ENCODE assay signal across 21 cellular contexts in the genomic region with DNA sequence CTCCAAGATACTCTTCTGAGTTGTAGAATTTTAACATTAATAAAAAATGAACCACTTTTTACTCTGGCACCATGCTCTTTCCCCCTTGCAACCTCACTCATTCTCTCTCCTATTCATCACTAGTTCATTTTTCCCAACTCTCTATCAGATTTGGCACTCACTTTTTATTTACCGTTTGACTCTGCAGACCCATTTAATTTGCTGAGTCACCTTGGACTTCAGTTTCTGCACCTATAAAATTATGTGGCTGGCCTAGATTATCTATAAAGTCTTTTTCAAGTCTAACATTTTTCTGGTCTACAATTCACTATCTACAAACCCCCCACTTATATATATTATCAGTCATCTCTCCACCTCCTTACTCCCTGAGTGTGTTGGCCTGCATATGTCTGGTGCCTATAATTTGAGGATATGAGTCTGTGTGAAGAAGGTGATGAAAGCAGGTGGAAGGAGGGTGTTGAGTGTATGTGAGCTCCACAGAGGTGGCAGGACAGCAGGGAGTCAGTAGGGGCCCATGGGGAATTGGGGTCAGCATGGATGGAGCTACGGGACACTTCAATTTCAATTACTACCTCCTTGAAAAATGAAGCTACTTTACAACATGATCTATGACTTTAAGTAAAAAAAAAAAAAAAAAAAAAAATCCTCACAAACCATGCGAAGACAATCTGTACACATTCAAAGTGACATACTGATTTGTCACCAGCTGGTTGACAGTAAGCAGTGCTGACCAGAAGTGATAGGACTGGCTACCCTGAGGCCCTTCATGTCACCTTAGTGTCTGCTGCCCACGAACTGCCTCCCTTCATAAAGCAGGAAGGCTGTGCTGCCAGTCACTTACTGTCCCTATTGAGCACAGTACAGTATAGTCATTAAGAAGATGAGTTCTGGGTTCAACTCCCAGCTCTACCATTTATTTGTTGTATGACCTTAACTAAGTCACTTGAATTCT.
"Had no signal": no experiment of that assay in that cellular context is flagged by ENCODE, and none has a peak within 500 bp of the region (broad histone marks: within the 10 kb centered on the region; RNA-seq: fewer than 3 reads in every experiment).

No MANE protein-coding gene starts in this region.

- ATAC-seq: activated CD8-positive, alpha-beta T cell treated with anti-CD3 and anti-CD28 coated beads, Interleukin-2, amount 10 ng/mL, durations not matched to agents 7 days and 5 days; foreskin keratinocyte; naive thymus-derived CD4-positive, alpha-beta T cell; WTC11 had no signal

- H3K27ac Mint-ChIP-seq: activated CD4-positive, alpha-beta T cell treated with anti-CD3 and anti-CD28 coated beads, Interleukin-2, amount 10 ng/mL, durations not matched to agents 24 days and 14 days; activated CD8-positive, alpha-beta T cell treated with anti-CD3 and anti-CD28 coated beads, Interleukin-2, amount 10 ng/mL, durations not matched to agents 7 days and 5 days; activated naive CD8-positive, alpha-beta T cell; brain; immature natural killer cell; WTC11 had no signal

- H3K4me1 Mint-ChIP-seq: activated CD4-positive, alpha-beta T cell treated with anti-CD3 and anti-CD28 coated beads, Interleukin-2, amount 10 ng/mL, durations not matched to agents 24 days and 14 days; central memory CD8-positive, alpha-beta T cell; immature natural killer cell had no signal

- H3K27me3 ChIP-seq: foreskin keratinocyte, ovary, transverse colon had no signal

- H3K27me3 Mint-ChIP-seq: activated CD4-positive, alpha-beta T cell treated with anti-CD3 and anti-CD28 coated beads, Interleukin-2, amount 10 ng/mL, durations not matched to agents 24 days and 14 days; brain; central memory CD8-positive, alpha-beta T cell had no signal

- H3K4me3 Mint-ChIP-seq: activated CD4-positive, alpha-beta T cell treated with anti-CD3 and anti-CD28 coated beads, Interleukin-2, amount 10 ng/mL, durations not matched to agents 24 days and 14 days; activated CD8-positive, alpha-beta T cell treated with anti-CD3 and anti-CD28 coated beads, Interleukin-2, amount 10 ng/mL, durations not matched to agents 7 days and 5 days; activated naive CD8-positive, alpha-beta T cell; brain; central memory CD8-positive, alpha-beta T cell; immature natural killer cell; naive thymus-derived CD4-positive, alpha-beta T cell; WTC11 had no signal

- DNase-seq: activated CD4-positive, alpha-beta T cell treated with anti-CD3 and anti-CD28 coated beads, Interleukin-2, amount 10 ng/mL, durations not matched to agents 24 days and 14 days; activated CD8-positive, alpha-beta memory T cell treated with anti-CD3 and anti-CD28 coated beads, Interleukin-2, amount 50 U/mL, for 4 hours; activated CD8-positive, alpha-beta T cell treated with anti-CD3 and anti-CD28 coated beads, Interleukin-2, amount 10 ng/mL, durations not matched to agents 7 days and 5 days; activated gamma-delta T cell; activated T-cell treated with anti-CD3 and anti-CD28 coated beads, Interleukin-2, amount 50 U/mL, for 48 hours; amniotic stem cell; effector CD4-positive, alpha-beta T cell; foreskin keratinocyte; immature natural killer cell; naive thymus-derived CD4-positive, alpha-beta T cell; ovary; stimulated activated CD4-positive, alpha-beta T cell treated with anti-CD3 and anti-CD28 coated beads, Interleukin-4, amount 100 ng/mL, for 1 hour; stimulated activated naive CD4-positive, alpha-beta T cell; substantia nigra; T-helper 2 cell; transverse colon had no signal

- H3K9me3 Mint-ChIP-seq: activated CD4-positive, alpha-beta T cell treated with anti-CD3 and anti-CD28 coated beads, Interleukin-2, amount 10 ng/mL, durations not matched to agents 24 days and 14 days; brain; central memory CD8-positive, alpha-beta T cell; WTC11 had no signal

- H3K9me3 ChIP-seq: ovary, transverse colon had no signal

- H3K36me3 Mint-ChIP-seq: activated naive CD8-positive, alpha-beta T cell; brain; immature natural killer cell; naive thymus-derived CD4-positive, alpha-beta T cell; WTC11 had no signal

- H3K4me3 ChIP-seq: coronary artery, ovary, transverse colon had no signal

- H3K27ac ChIP-seq: coronary artery, foreskin keratinocyte, ovary, transverse colon had no signal

- H3K36me3 ChIP-seq: ovary, transverse colon had no signal
